ENCODE assay signal across 9 cellular contexts in the genomic region with DNA sequence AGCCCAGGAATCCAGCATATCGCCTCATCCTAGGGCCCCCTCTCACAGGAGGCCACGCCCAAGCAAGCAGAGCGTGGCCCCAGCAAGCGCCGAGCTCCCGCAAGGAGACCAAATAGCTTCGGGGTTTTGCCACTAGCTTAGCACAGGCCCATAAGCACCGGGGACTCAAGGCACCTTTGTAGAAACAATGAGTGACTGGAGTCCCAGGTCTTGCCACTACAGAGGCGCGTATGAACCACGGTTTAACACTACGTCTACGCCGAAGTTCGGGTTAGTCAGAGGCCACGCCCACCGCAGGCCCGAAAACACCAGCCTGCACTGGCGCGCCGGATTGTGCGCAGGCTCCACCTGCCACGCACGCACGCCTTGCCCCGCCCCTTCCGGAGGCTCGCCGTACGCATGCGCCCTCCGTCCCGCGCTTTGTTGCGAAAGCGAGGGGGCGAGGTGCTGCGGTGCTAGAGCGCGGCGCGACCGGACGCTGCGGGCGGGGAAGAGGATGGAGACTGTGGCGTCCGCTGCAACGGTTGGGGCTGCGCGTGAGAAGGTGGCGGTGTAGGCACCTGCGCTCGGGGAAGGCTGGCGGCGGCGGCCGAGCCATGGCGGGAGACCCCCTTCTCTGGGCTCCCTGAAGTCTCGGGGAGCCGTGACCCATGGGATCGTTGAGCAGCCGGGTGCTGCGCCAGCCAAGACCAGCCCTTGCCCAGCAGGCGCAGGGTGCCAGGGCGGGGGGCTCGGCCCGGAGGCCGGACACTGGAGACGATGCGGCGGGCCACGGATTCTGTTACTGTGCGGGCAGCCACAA. TPM values are rescaled to one million over a fixed set of nuclear protein-coding genes. Genes with fewer than 3 reads are reported as not detected.
DNase-seq lines count a peak whose midpoint lies in the region; ATAC-seq, FAIRE-seq and TF ChIP-seq lines count a peak whose summit lies in the region.
"Had no signal": no experiment of that assay in that cellular context is flagged by ENCODE, and none has a peak within 500 bp of the region (broad histone marks: within the 10 kb centered on the region; RNA-seq: fewer than 3 reads in every experiment).

A gene with protein sequence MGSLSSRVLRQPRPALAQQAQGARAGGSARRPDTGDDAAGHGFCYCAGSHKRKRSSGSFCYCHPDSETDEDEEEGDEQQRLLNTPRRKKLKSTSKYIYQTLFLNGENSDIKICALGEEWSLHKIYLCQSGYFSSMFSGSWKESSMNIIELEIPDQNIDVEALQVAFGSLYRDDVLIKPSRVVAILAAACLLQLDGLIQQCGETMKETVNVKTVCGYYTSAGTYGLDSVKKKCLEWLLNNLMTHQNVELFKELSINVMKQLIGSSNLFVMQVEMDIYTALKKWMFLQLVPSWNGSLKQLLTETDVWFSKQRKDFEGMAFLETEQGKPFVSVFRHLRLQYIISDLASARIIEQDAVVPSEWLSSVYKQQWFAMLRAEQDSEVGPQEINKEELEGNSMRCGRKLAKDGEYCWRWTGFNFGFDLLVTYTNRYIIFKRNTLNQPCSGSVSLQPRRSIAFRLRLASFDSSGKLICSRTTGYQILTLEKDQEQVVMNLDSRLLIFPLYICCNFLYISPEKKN (plus strand): TSS at position 418 of the 802 bp plus-strand sequence. CDS start 233 bp downstream, at position 651.

- peaks cover 18% of the 10 kb centered on the region for H3K79me2 ChIP-seq in keratinocyte (ENCODE audit: control insufficient read depth, insufficient read depth, low read length)

- no peak for TF ChIP-seq CTCF in keratinocyte (optimal IDR thresholded peaks at IDR 0.05 in 1 of 3, IDR thresholded peaks at IDR 0.05 in 1 of 3, conservative IDR thresholded peaks at IDR 0.05 in 1 of 3; ENCODE audit: extremely low read depth in 1 of 3, insufficient read depth in 2 of 3, low read length in 3 of 3)

- H3K4me2 ChIP-seq in keratinocyte (ENCODE audit: control insufficient read depth, extremely low read depth, insufficient read depth, low read depth, low read length): peak within 1 kb of the TSS; percentile 96

- peak; percentile 60 for FAIRE-seq in keratinocyte (lab: Jason Lieb, UNC)
- FAIRE-seq: colon had no signal

- H3K9me1 ChIP-seq in keratinocyte (ENCODE audit: control insufficient read depth, extremely low read depth, insufficient read depth, low read length): no peaks in the 10 kb centered on the region

- H3K36me3 ChIP-seq in keratinocyte (ENCODE audit: control insufficient read depth in 2 of 2, extremely low read depth in 1 of 2, insufficient read depth in 2 of 2, low read length in 2 of 2): no peaks in the 10 kb centered on the region

- H3K9ac ChIP-seq in keratinocyte (ENCODE audit: control insufficient read depth, extremely low read depth, insufficient read depth, low read length): peak within 1 kb of the TSS; percentile 92

- H3K4me1 ChIP-seq in keratinocyte (ENCODE audit: control insufficient read depth, extremely low read depth, insufficient read depth, low read length): peaks cover 15% of the 10 kb centered on the region

- no peaks in the 10 kb centered on the region for H3K9me3 ChIP-seq in keratinocyte (ENCODE audit: control insufficient read depth, low read depth, low read length)

- peak within 1 kb of the TSS; percentile 72 to 88 (median 83) for H3K4me3 ChIP-seq in keratinocyte (ENCODE audit: control insufficient read depth in 2 of 3, extremely low read depth in 1 of 3, insufficient read depth in 2 of 3, low read depth in 1 of 3, low read length in 3 of 3)

- H2AFZ ChIP-seq in keratinocyte (ENCODE audit: control insufficient read depth, low read length): peak within 1 kb of the TSS; percentile 89

- TF ChIP-seq POLR2A in GM19099 (IDR thresholded peaks at IDR 0.05; ENCODE audit: extremely low read depth, insufficient read length, low read depth): peak; percentile 82

- H3K27me3 ChIP-seq in keratinocyte (ENCODE audit: control insufficient read depth, extremely low read depth, insufficient read depth, low read length): no peaks in the 10 kb centered on the region

- DNase-seq in AML-193 (lab: John Stamatoyannopoulos, UW): peak; percentile 86 to 91
- DNase-seq in NCI-H446 treated with DMSO at 0.1 percent for 48 hours (lab: John Stamatoyannopoulos, UW): peak; percentile 84
- peak; percentile 96 for DNase-seq in cerebellar cortex (ENCODE audit: low spot score)
- peak; percentile 80 for DNase-seq in keratinocyte (ENCODE audit: low read depth, low spot score)
- peak; percentile 96 to 98 (median 96) for DNase-seq in stimulated activated CD4-positive, alpha-beta T cell treated with anti-CD3 and anti-CD28 coated beads, Interleukin-12 subunit alpha, Interleukin-12 subunit beta, amount 100 ng/mL, for 48 hours (ENCODE audit: low read depth in 2 of 3, low spot score in 1 of 3)

- peak within 1 kb of the TSS; percentile 94 for H3K27ac ChIP-seq in keratinocyte (ENCODE audit: control insufficient read depth, insufficient read depth, low read length)

- dilution Hi-C loops in keratinocyte (cut with MboI; ENCODE audit: extremely low pct_ligation_motif_present, low sequenced_read_pairs): no loop called here

- peak; percentile 86 for ATAC-seq in HG03378 (IDR thresholded peaks at IDR 0.05; ENCODE audit: unreplicated experiment)
- ATAC-seq in activated CD4-positive, CD25-positive, alpha-beta regulatory T cell treated with anti-CD3 and anti-CD28 coated beads, Interleukin-2, amount 50 U/mL, for 24 hours: peak; percentile 95 to 97

- no peaks in the 10 kb centered on the region for H4K20me1 ChIP-seq in keratinocyte (ENCODE audit: control insufficient read depth, extremely low read depth, insufficient read depth, low read length)

RNA-seq across cellular contexts. Expression of the gene that starts here (rescaled TPM):
- 3.9 to 7.5 TPM (median 4.1 TPM) in 3 replicates for polyA plus RNA-seq in keratinocyte
- polyA plus RNA-seq in keratinocyte (2011; ENCODE audit: low read depth): 5.0 TPM
- 4.4 and 6.4 TPM in 2 replicates for polyA plus RNA-seq in keratinocyte (2011; cell fraction: cytosol; rRNA removed)
- 3.8 and 6.0 TPM in 2 replicates for polyA plus RNA-seq in keratinocyte (2011; cell fraction: nucleus; rRNA removed)
- 4.7 and 4.9 TPM in 2 replicates for polyA plus RNA-seq in keratinocyte (2012; ENCODE audit: low replicate concordance)
- 1.9 to 6.5 TPM (median 2.4 TPM) in 3 replicates for polyA minus RNA-seq in keratinocyte
- 2.9 TPM for polyA minus RNA-seq in keratinocyte (2011; cell fraction: cytosol; rRNA and poly(A)+ RNA removed)
- 1.4 and 5.6 TPM in 2 replicates for polyA minus RNA-seq in keratinocyte (2011; cell fraction: nucleus; rRNA and poly(A)+ RNA removed)

Comparison
In these comparisons a context has a peak if more than half of its experiments do, and no peak if none do; other contexts are left out.
1. Peak in every context shown above with its lines: DNase-seq, ATAC-seq, H3K4me3 ChIP-seq and H3K27ac ChIP-seq.